In the genomic region with DNA sequence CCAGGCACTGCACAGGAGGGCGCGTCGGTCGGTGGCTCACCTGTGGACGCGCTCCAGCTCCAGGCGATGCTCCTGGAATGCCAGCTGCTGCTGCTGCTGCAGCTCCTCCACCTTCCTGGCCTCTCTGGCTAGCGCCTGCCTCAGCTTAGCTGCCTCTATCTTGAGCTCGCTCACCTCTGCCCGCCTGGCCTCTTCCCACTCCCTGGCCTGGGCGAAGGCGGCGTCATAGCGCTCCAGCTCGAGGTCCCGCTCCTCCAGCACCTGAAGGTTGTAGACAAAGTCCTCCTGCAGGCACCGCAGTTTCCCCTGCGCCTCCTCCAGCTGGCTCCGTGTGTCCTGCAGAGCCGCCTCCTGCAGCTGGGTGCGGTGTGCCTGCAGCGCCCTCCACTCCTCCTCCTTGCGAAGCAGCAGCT, we compare ENCODE assay signal across 17 cellular contexts. TPM values are rescaled to one million over a fixed set of nuclear protein-coding genes. Genes with fewer than 3 reads are reported as not detected.
DNase-seq lines count a peak whose midpoint lies in the region; ATAC-seq and TF ChIP-seq lines count a peak whose summit lies in the region.
"Had no signal": no experiment of that assay in that cellular context is flagged by ENCODE, and none has a peak within 500 bp of the region (broad histone marks: within the 10 kb centered on the region; RNA-seq: fewer than 3 reads in every experiment).

No MANE protein-coding gene starts in this region.

- TF ChIP-seq CTCF in dorsolateral prefrontal cortex (IDR thresholded peaks at IDR 0.05 in 54 of 56, conservative IDR thresholded peaks at IDR 0.05 in 2 of 56; ENCODE audit: low read depth in 1 of 56, partially characterized antibody in 56 of 56) (no peak), colonic mucosa (IDR thresholded peaks at IDR 0.05) (no peak), suprapubic skin (IDR thresholded peaks at IDR 0.05) (no peak)

- no peak for ATAC-seq in CD4-positive, CD25-positive, alpha-beta regulatory T cell (ENCODE audit: low read depth in 2 of 2)
- ATAC-seq in effector memory CD8-positive, alpha-beta T cell (replicated peaks): no peak
- ATAC-seq: heart left ventricle had no signal

- H3K27ac Mint-ChIP-seq in CD4-positive, CD25-positive, alpha-beta regulatory T cell: peak overlapping the region in 2 of 3 donors; percentile 62 to 67
- peak overlapping the region; percentile 62 to 91 for H3K27ac Mint-ChIP-seq in effector memory CD8-positive, alpha-beta T cell

- H3K27ac ChIP-seq in CD4-positive, CD25-positive, alpha-beta regulatory T cell (ENCODE audit: insufficient read depth, low read length, poor library complexity, severe bottlenecking): no peak overlapping the region
- no peak overlapping the region for H3K27ac ChIP-seq in dorsolateral prefrontal cortex
- no peak overlapping the region for H3K27ac ChIP-seq in colonic mucosa
- H3K27ac ChIP-seq in suprapubic skin: no peak overlapping the region
- H3K27ac ChIP-seq: heart left ventricle, pancreas, SK-N-MC had no signal

- intact Hi-C loops in dorsolateral prefrontal cortex (cut with DNase I) (no loop called here), colonic mucosa (cut with DNase I) (no loop called here)

- peaks cover 43% of the 10 kb centered on the region for H3K4me1 ChIP-seq in CD4-positive, CD25-positive, alpha-beta regulatory T cell (ENCODE audit: control insufficient read depth, insufficient read depth, low read length, poor library complexity, severe bottlenecking)
- peaks cover 16% of the 10 kb centered on the region for H3K4me1 ChIP-seq in colonic mucosa
- peaks cover 15% of the 10 kb centered on the region for H3K4me1 ChIP-seq in suprapubic skin

- H3K36me3 Mint-ChIP-seq in CD4-positive, CD25-positive, alpha-beta regulatory T cell: peaks cover 9% of the 10 kb centered on the region
- peaks cover 12% of the 10 kb centered on the region for H3K36me3 Mint-ChIP-seq in effector memory CD8-positive, alpha-beta T cell (ENCODE audit: insufficient read depth)

- no peaks in the 10 kb centered on the region for H3K9me3 ChIP-seq in CD4-positive, CD25-positive, alpha-beta regulatory T cell (ENCODE audit: control insufficient read depth in 2 of 2, low read length in 2 of 2)
- H3K9me3 ChIP-seq in colonic mucosa (no peaks in the 10 kb centered on the region), suprapubic skin (no peaks in the 10 kb centered on the region)
- H3K9me3 ChIP-seq: heart left ventricle, pancreas had no signal

- H3K27me3 ChIP-seq in CD4-positive, CD25-positive, alpha-beta regulatory T cell (ENCODE audit: control insufficient read depth, insufficient read depth, low read length): no peaks in the 10 kb centered on the region
- H3K27me3 ChIP-seq in dorsolateral prefrontal cortex: no peaks in the 10 kb centered on the region
- no peaks in the 10 kb centered on the region for H3K27me3 ChIP-seq in colonic mucosa
- no peaks in the 10 kb centered on the region for H3K27me3 ChIP-seq in suprapubic skin
- H3K27me3 ChIP-seq: heart left ventricle, pancreas had no signal

- H3K4me1 Mint-ChIP-seq in CD4-positive, CD25-positive, alpha-beta regulatory T cell: peaks cover 25 to 61% (median 27%) of the 10 kb centered on the region in 4 donors
- H3K4me1 Mint-ChIP-seq in effector memory CD8-positive, alpha-beta T cell (ENCODE audit: low read depth in 2 of 2): peaks cover 20 to 38% of the 10 kb centered on the region in 2 donors

- H3K9ac ChIP-seq in colonic mucosa (ENCODE audit: low read depth in 2 of 2, low read length in 2 of 2): no peak overlapping the region

- H3K36me3 ChIP-seq in CD4-positive, CD25-positive, alpha-beta regulatory T cell (ENCODE audit: control insufficient read depth, insufficient read depth, low read length): no peaks in the 10 kb centered on the region
- H3K36me3 ChIP-seq in colonic mucosa (no peaks in the 10 kb centered on the region), suprapubic skin (peaks cover 15% of the 10 kb centered on the region)

- H3K4me3 Mint-ChIP-seq in CD4-positive, CD25-positive, alpha-beta regulatory T cell: peak overlapping the region in 1 of 4 donors; percentile 43
- peak overlapping the region; percentile 36 to 58 for H3K4me3 Mint-ChIP-seq in effector memory CD8-positive, alpha-beta T cell

- TF ChIP-seq EP300 in suprapubic skin (IDR thresholded peaks at IDR 0.05): no peak

- no peaks in the 10 kb centered on the region for H3K9me3 Mint-ChIP-seq in CD4-positive, CD25-positive, alpha-beta regulatory T cell
- H3K9me3 Mint-ChIP-seq in effector memory CD8-positive, alpha-beta T cell: no peaks in the 10 kb centered on the region
- H3K9me3 Mint-ChIP-seq: CD8-positive, alpha-beta T cell had no signal

- WGBS in suprapubic skin: 92% methylated on average over 21 of the region's 23 CpGs

- H3K27me3 Mint-ChIP-seq in CD4-positive, CD25-positive, alpha-beta regulatory T cell: no peaks in the 10 kb centered on the region
- H3K27me3 Mint-ChIP-seq in effector memory CD8-positive, alpha-beta T cell: no peaks in the 10 kb centered on the region

- TF ChIP-seq POLR2A in suprapubic skin (IDR thresholded peaks at IDR 0.05): no peak

- DNase-seq in NCI-H510A treated with DMSO at 0.1 percent for 48 hours (lab: John Stamatoyannopoulos, UW) (peak; percentile 28), NCI-H510A (lab: John Stamatoyannopoulos, UW) (no peak), NCI-H2227 treated with DMSO at 0.1 percent for 48 hours (lab: John Stamatoyannopoulos, UW) (peak; percentile 27), dorsolateral prefrontal cortex (no peak), colonic mucosa (no peak), suprapubic skin (ENCODE audit: low spot score in 2 of 2) (no peak)
- DNase-seq in CD4-positive, CD25-positive, alpha-beta regulatory T cell: no peak
- no peak for DNase-seq in effector memory CD8-positive, alpha-beta T cell
- DNase-seq: 8988T, heart left ventricle, kidney, NCI-H1694, NCI-H524, substantia nigra had no signal

- H3K4me3 ChIP-seq in CD4-positive, CD25-positive, alpha-beta regulatory T cell (ENCODE audit: low read depth, low read length): no peak overlapping the region
- H3K4me3 ChIP-seq in dorsolateral prefrontal cortex (no peak overlapping the region), colonic mucosa (no peak overlapping the region), suprapubic skin (no peak overlapping the region)
- H3K4me3 ChIP-seq: heart left ventricle, pancreas, SK-N-MC had no signal

RNA-seq across cellular contexts. Expression of a gene that starts 11.1 kb away (rescaled TPM):
- total RNA-seq in CD4-positive, CD25-positive, alpha-beta regulatory T cell: 76.6 TPM
- polyA plus RNA-seq in CD4-positive, CD25-positive, alpha-beta regulatory T cell: 10 to 100 TPM; 27.7 to 38.9 (median 33.7) TPM
- 100 to 1,000 TPM in 17 of 120 experiments, 10 to 100 TPM in 103; 38.5 to 134 (median 72.6) TPM for total RNA-seq in dorsolateral prefrontal cortex
- total RNA-seq in colonic mucosa: 10 to 100 TPM; 24.5 to 46.1 TPM
- total RNA-seq in suprapubic skin: 10 to 100 TPM; 16.1 to 29.8 (median 20.3) TPM

RNA-seq across cellular contexts. Expression of a gene that starts 27.3 kb away (rescaled TPM):
- 52.5 TPM for total RNA-seq in CD4-positive, CD25-positive, alpha-beta regulatory T cell
- 1 to 10 TPM; 1.5 to 3.3 (median 2.2) TPM for polyA plus RNA-seq in CD4-positive, CD25-positive, alpha-beta regulatory T cell
- total RNA-seq in dorsolateral prefrontal cortex (10 to 100 TPM in 76 of 120 experiments, 1 to 10 TPM in 44; 4.8 to 45.0 (median 12.2) TPM), colonic mucosa (100 to 1,000 TPM; 148 to 298 TPM), suprapubic skin (1 to 10 TPM; 3.6 to 7.6 (median 4.5) TPM)

Comparison
In these comparisons a context has a peak if more than half of its experiments do, and no peak if none do; other contexts are left out.
1. DNase-seq: peak in NCI-H510A treated with DMSO at 0.1 percent for 48 hours (single experiment) and NCI-H2227 treated with DMSO at 0.1 percent for 48 hours (single experiment); none in NCI-H510A (single experiment), CD4-positive, CD25-positive, alpha-beta regulatory T cell (0 of 3), effector memory CD8-positive, alpha-beta T cell (0 of 3), dorsolateral prefrontal cortex (0 of 10), colonic mucosa (single experiment) and suprapubic skin (0 of 2).